Comparison of ENCODE assay signal across 20 cellular contexts in the genomic region with DNA sequence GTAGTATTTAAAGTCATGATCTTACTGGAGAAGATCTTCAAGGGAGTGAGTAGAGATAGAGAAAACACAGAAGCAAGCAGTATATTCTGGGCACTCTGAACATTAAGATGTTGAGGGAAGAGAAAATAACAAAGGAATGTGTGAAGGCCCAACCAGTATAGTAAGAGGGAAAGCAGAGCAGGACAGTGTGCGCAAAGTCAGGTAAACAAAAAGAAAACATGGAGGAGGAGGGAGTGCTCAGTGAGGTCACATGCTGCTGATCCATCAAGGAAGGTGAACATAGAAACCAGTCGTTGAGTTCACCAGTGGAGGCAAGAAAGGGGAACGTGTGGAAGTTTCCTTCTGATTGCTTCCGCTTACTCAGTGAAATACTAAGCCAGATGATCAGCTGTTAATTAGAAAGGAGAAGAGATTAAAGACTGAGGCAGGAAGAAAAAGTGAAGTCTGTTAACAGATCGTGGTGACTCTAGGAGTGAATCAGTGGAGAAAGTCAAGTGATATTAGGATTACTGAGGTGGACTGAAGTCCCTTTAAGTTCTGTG.
"Had no signal": no experiment of that assay in that cellular context is flagged by ENCODE, and none has a peak within 500 bp of the region (broad histone marks: within the 10 kb centered on the region; RNA-seq: fewer than 3 reads in every experiment).

No MANE protein-coding gene starts in this region.

- H3K27ac Mint-ChIP-seq: activated naive CD8-positive, alpha-beta T cell; activated T-helper 1 cell treated with anti-CD3 and anti-CD28 coated beads, Interleukin-12 subunit alpha, Interleukin-12 subunit beta, Interleukin-2, Interleukin-4 antibody, amounts not matched to agents 30 ng/mL and 10 ng/mL and 1 ng/mL, durations not matched to agents 14 hours and 24 hours and 36 hours; naive thymus-derived CD4-positive, alpha-beta T cell; stimulated activated naive B cell treated with anti-CD40 and anti-IgM and Interleukin-4, amounts not matched to agents 10 μg/mL and 1 μg/mL and 100 μg/mL, for 72 hours had no signal

- H3K36me3 ChIP-seq: ovary had no signal

- H3K4me3 Mint-ChIP-seq: activated naive CD8-positive, alpha-beta T cell; activated T-helper 1 cell treated with anti-CD3 and anti-CD28 coated beads, Interleukin-12 subunit alpha, Interleukin-12 subunit beta, Interleukin-2, Interleukin-4 antibody, amounts not matched to agents 30 ng/mL and 10 ng/mL and 1 ng/mL, durations not matched to agents 14 hours and 24 hours and 36 hours; naive thymus-derived CD4-positive, alpha-beta T cell; stimulated activated naive B cell treated with anti-CD40 and anti-IgM and Interleukin-4, amounts not matched to agents 10 μg/mL and 1 μg/mL and 100 μg/mL, for 72 hours had no signal

- H3K4me3 ChIP-seq: gastroesophageal sphincter, heart right ventricle, ovary, sigmoid colon, thoracic aorta, upper lobe of left lung had no signal

- H3K9me3 ChIP-seq: gastroesophageal sphincter, heart right ventricle, ovary, sigmoid colon, thoracic aorta, upper lobe of left lung had no signal

- ATAC-seq: gastroesophageal sphincter; left ventricle myocardium superior; naive thymus-derived CD4-positive, alpha-beta T cell; stimulated activated naive B cell treated with anti-CD40 and anti-IgM and Interleukin-4, amounts not matched to agents 10 μg/mL and 1 μg/mL and 100 μg/mL, for 72 hours had no signal

- DNase-seq: activated CD4-positive, alpha-beta T cell treated with anti-CD3 and anti-CD28 coated beads, Interleukin-2, amount 50 U/mL, for 48 hours; activated T-cell treated with anti-CD3 and anti-CD28 coated beads for 4 hours; cerebellar nuclear complex; cortex of kidney; heart right ventricle; left ventricle myocardium superior; mesenchymal stem cell; naive thymus-derived CD4-positive, alpha-beta T cell; ovary; sigmoid colon; stimulated activated CD4-positive, alpha-beta T cell treated with anti-CD3 and anti-CD28 coated beads, Interleukin-4, amount 100 ng/mL, for 4 hours; stimulated activated naive B cell treated with anti-CD40 and anti-IgM and Interleukin-4, amounts not matched to agents 10 μg/mL and 1 μg/mL and 100 μg/mL, for 72 hours; T-helper 1 cell; T-helper 9 cell; upper lobe of left lung had no signal

- H3K27me3 Mint-ChIP-seq: activated naive CD8-positive, alpha-beta T cell; naive thymus-derived CD4-positive, alpha-beta T cell; stimulated activated naive B cell treated with anti-CD40 and anti-IgM and Interleukin-4, amounts not matched to agents 10 μg/mL and 1 μg/mL and 100 μg/mL, for 72 hours had no signal

- H3K27ac ChIP-seq: gastroesophageal sphincter, heart right ventricle, ovary, thoracic aorta, upper lobe of left lung had no signal

- H3K9me3 Mint-ChIP-seq: activated T-helper 1 cell treated with anti-CD3 and anti-CD28 coated beads, Interleukin-12 subunit alpha, Interleukin-12 subunit beta, Interleukin-2, Interleukin-4 antibody, amounts not matched to agents 30 ng/mL and 10 ng/mL and 1 ng/mL, durations not matched to agents 14 hours and 24 hours and 36 hours; naive thymus-derived CD4-positive, alpha-beta T cell; stimulated activated naive B cell treated with anti-CD40 and anti-IgM and Interleukin-4, amounts not matched to agents 10 μg/mL and 1 μg/mL and 100 μg/mL, for 72 hours had no signal

- FAIRE-seq: bronchial epithelial cell had no signal

- H3K27me3 ChIP-seq: gastroesophageal sphincter, heart right ventricle, ovary, sigmoid colon, upper lobe of left lung had no signal

- H3K4me1 Mint-ChIP-seq: naive thymus-derived CD4-positive, alpha-beta T cell; stimulated activated naive B cell treated with anti-CD40 and anti-IgM and Interleukin-4, amounts not matched to agents 10 μg/mL and 1 μg/mL and 100 μg/mL, for 72 hours had no signal
